In genomic region chr7:103592187-103592586, GRCh38 we compare ENCODE assay signal across 25 cellular contexts.
"Had no signal": no experiment of that assay in that cellular context is flagged by ENCODE, and none has a peak within 500 bp of the region (broad histone marks: within the 10 kb centered on the region; RNA-seq: fewer than 3 reads in every experiment).

No MANE protein-coding gene starts in this region.

- FAIRE-seq: endometrium, keratinocyte had no signal

- H3K27me3 ChIP-seq: colonic mucosa, esophagus squamous epithelium, gastrocnemius medialis had no signal

- H3K27ac ChIP-seq: colonic mucosa, epithelial cell of prostate, esophagus squamous epithelium, gastrocnemius medialis, heart right ventricle, left lung, lower lobe of right lung had no signal

- H3K4me1 ChIP-seq: colonic mucosa, esophagus squamous epithelium, gastrocnemius medialis, heart right ventricle, left lung, lower lobe of right lung had no signal

- ATAC-seq: effector memory CD8-positive, alpha-beta T cell; esophagus mucosa; gastrocnemius medialis; heart right ventricle; left cardiac atrium; left lung; left ventricle myocardium superior; lower lobe of right lung; mucosa of descending colon had no signal

- DNase-seq: colonic mucosa; cortex of kidney; effector CD8-positive, alpha-beta T cell; effector memory CD8-positive, alpha-beta T cell; endodermal cell; erythroblast; esophagus squamous epithelium; foreskin fibroblast; foreskin melanocyte; gastrocnemius medialis; glutamatergic neuron; head of caudate nucleus; heart right ventricle; hippocampal formation; left cardiac atrium; left lung; left ventricle myocardium superior; lower lobe of right lung; mesenchymal stem cell; mucosa of descending colon; naive B cell had no signal

- H3K36me3 ChIP-seq: colonic mucosa, esophagus squamous epithelium, gastrocnemius medialis, heart right ventricle, left lung, lower lobe of right lung had no signal

- H3K4me3 ChIP-seq: colonic mucosa, esophagus squamous epithelium, gastrocnemius medialis, heart right ventricle, left lung, lower lobe of right lung, mucosa of descending colon had no signal

- H3K9me3 ChIP-seq: colonic mucosa, esophagus squamous epithelium, gastrocnemius medialis, heart right ventricle, left lung, lower lobe of right lung, mucosa of descending colon had no signal
